13 cellular contexts compared by ENCODE assay signal in genomic region chr11:66846671-66847091, GRCh38. TPM values are rescaled to one million over a fixed set of nuclear protein-coding genes. Genes with fewer than 3 reads are reported as not detected.
A peak's percentile ranks its signal among the peaks of the same experiment; 100 is the strongest.
DNase-seq lines count a peak whose midpoint lies in the region; ATAC-seq, FAIRE-seq and TF ChIP-seq lines count a peak whose summit lies in the region.
"Had no signal": no experiment of that assay in that cellular context is flagged by ENCODE, and none has a peak within 500 bp of the region (broad histone marks: within the 10 kb centered on the region; RNA-seq: fewer than 3 reads in every experiment).

No MANE protein-coding gene starts in this region.

- SMC1A ChIA-PET in GM12878 (lab: Charles Lee; ENCODE audit: uncharacterized antibody, unreplicated experiment), result no interaction called here

- BruUV-seq in GM12878 (replicated peaks; lab: Mats Ljungman, UMichigan) (no TSS peak), HepG2 (replicated peaks; lab: Mats Ljungman, UMichigan) (no TSS peak)

- RAD21 ChIA-PET in GM12878 (lab: Charles Lee; ENCODE audit: unreplicated experiment), result no interaction called here

- H3K4me3 ChIP-seq in right cardiac atrium (ENCODE audit: low read length) (no peak overlapping the region), GM12878 (no peak overlapping the region), HepG2 (replicated peaks in 1 of 3; ENCODE audit: insufficient read depth in 1 of 3, low read depth in 2 of 3, low read length in 3 of 3) (no peak overlapping the region)
- H3K4me3 ChIP-seq: SJCRH30 had no signal

- TF ChIP-seq EP300 in GM12878 (IDR thresholded peaks at IDR 0.05; ENCODE audit: borderline replicate concordance in 1 of 2, control insufficient read depth in 1 of 2, low read depth in 2 of 2, low read length in 2 of 2) (no peak), HepG2 (IDR thresholded peaks at IDR 0.05; ENCODE audit: low read depth in 2 of 2, low read length in 2 of 2) (no peak), HepG2 (CRISPR knock-in tag; IDR thresholded peaks at IDR 0.05; ENCODE audit: borderline replicate concordance) (no peak)

- ATAC-seq in right cardiac atrium (no peak), Right ventricle myocardium superior (ENCODE audit: poor library complexity) (no peak), GM12878 (no peak), HepG2 (no peak), HG03139 (IDR thresholded peaks at IDR 0.05; ENCODE audit: unreplicated experiment) (no peak)

- intact Hi-C loops in right cardiac atrium (cut with DNase I) (no loop called here), Right ventricle myocardium superior (cut with DNase I) (no loop called here), GM12878 (cut with micrococcal nuclease; ENCODE audit: unreplicated experiment) (no loop called here), HepG2 (cut with micrococcal nuclease; ENCODE audit: unreplicated experiment) (no loop called here)

- POLR2A ChIA-PET in GM12878 (lab: Charles Lee), result interaction anchor here (5.5 kb wide), 1 partner anchor 9 kb away, joined by 49 read pairs; no protein-coding TSS in a partner anchor
- POLR2A ChIA-PET in HepG2 (lab: Yijun Ruan, JAX), result interaction anchor here (0.6 to 1.1 kb wide), 2 partner anchors 9 to 367 kb away, joined by 3 to 4 read pairs; partner anchors contain the start of gene DPP3

- H3K36me3 ChIP-seq in GM12878 (ENCODE audit: control insufficient read depth in 2 of 2, insufficient read depth in 2 of 2, low read length in 1 of 2) (peaks cover 2 to 4% of the 10 kb centered on the region in 2 experiments; a peak in 2 of 4 replicates), HepG2 (replicated peaks in 1 of 2; ENCODE audit: control insufficient read depth in 1 of 2, insufficient read depth in 2 of 2, low read length in 2 of 2) (peaks cover 21 to 51% of the 10 kb centered on the region in 2 experiments; a peak in 4 of 5 replicates)
- H3K36me3 ChIP-seq: SJCRH30 had no signal

- TF ChIP-seq RAD21 in GM12878 (IDR thresholded peaks at IDR 0.05; ENCODE audit: insufficient read depth, low read depth, low read length), result no peak
- no peak for TF ChIP-seq RAD21 in HepG2 (CRISPR knock-in tag; IDR thresholded peaks at IDR 0.05)

- CTCF ChIA-PET in GM12878 (lab: Yijun Ruan, JAX), result no interaction called here
- CTCF ChIA-PET in HepG2 (lab: Yijun Ruan, JAX; ENCODE audit: low intra/inter-chr PET ratio, low total read pairs), result no interaction called here

- H3K9me3 ChIP-seq in right cardiac atrium (ENCODE audit: control insufficient read depth, low read length), result no peaks in the 10 kb centered on the region
- no peaks in the 10 kb centered on the region for H3K9me3 ChIP-seq in GM12878 (replicated peaks; ENCODE audit: control insufficient read depth, insufficient read depth, low read length)
- H3K9me3 ChIP-seq in HepG2 (ENCODE audit: low read length), result no peaks in the 10 kb centered on the region
- H3K9me3 ChIP-seq: neutrophil, SJCRH30 had no signal

- H3K27ac ChIP-seq in right cardiac atrium (ENCODE audit: low read length) (no peak overlapping the region), GM12878 (ENCODE audit: control insufficient read depth, insufficient read depth) (no peak overlapping the region), HepG2 (ENCODE audit: extremely low read length, insufficient read depth, low read length) (no peak overlapping the region)
- H3K27ac ChIP-seq: neutrophil, SJCRH30 had no signal

- no peak overlapping the region for H3K4me2 ChIP-seq in GM12878 (ENCODE audit: control insufficient read depth, insufficient read depth)
- H3K4me2 ChIP-seq in HepG2 (ENCODE audit: low read depth, low read length), result no peak overlapping the region

- H3K9ac ChIP-seq in GM12878 (ENCODE audit: control insufficient read depth, insufficient read depth, low read length) (no peak overlapping the region), HepG2 (ENCODE audit: insufficient read depth, low read depth, low read length) (no peak overlapping the region)

- H3K4me1 ChIP-seq in right cardiac atrium (ENCODE audit: control insufficient read depth, insufficient read depth, low read length), result peaks cover 5% of the 10 kb centered on the region
- peaks cover 11% of the 10 kb centered on the region for H3K4me1 ChIP-seq in GM12878 (ENCODE audit: control insufficient read depth, insufficient read depth, low read length)
- peaks cover 23% of the 10 kb centered on the region for H3K4me1 ChIP-seq in HepG2 (ENCODE audit: insufficient read depth, low read length)
- H3K4me1 ChIP-seq: SJCRH30 had no signal

- H2AFZ ChIP-seq in GM12878 (ENCODE audit: control insufficient read depth, low read depth, low read length), result no peak overlapping the region
- H2AFZ ChIP-seq in HepG2 (ENCODE audit: low read length), result no peak overlapping the region

- no peaks in the 10 kb centered on the region for H3K27me3 ChIP-seq in right cardiac atrium (ENCODE audit: control insufficient read depth, insufficient read depth)
- H3K27me3 ChIP-seq in GM12878 (replicated peaks in 1 of 2; ENCODE audit: control insufficient read depth in 2 of 2, insufficient read depth in 2 of 2, low read length in 1 of 2), result no peaks in the 10 kb centered on the region
- H3K27me3 ChIP-seq in HepG2 (ENCODE audit: control insufficient read depth in 1 of 2, insufficient read depth in 2 of 2, low read length in 2 of 2), result no peaks in the 10 kb centered on the region; a peak in 1 of 5 replicates
- H3K27me3 ChIP-seq: neutrophil, SJCRH30 had no signal

- TF ChIP-seq POLR2A in GM12878 (IDR thresholded peaks at IDR 0.05; ENCODE audit: low read depth, low read length) (0 out of 2 replicates have a peak, but pooled peaks have one; percentile 31), HepG2 (IDR thresholded peaks at IDR 0.05; ENCODE audit: insufficient read depth in 1 of 2, low read depth in 2 of 2, low read length in 2 of 2) (peak in 1 of 2 experiments; percentile 29; a peak in 1 of 4 replicates)

- peaks cover 30% of the 10 kb centered on the region for H3K79me2 ChIP-seq in GM12878 (ENCODE audit: control insufficient read depth, insufficient read depth, low read length)
- peaks cover 26% of the 10 kb centered on the region for H3K79me2 ChIP-seq in HepG2 (ENCODE audit: insufficient read depth, low read length)

- WGBS in right cardiac atrium, result 83% methylated on average over 4 of the region's 4 CpGs
- WGBS in GM12878 (ENCODE audit: insufficient coverage, insufficient replicate concordance, low lambda C conversion rate, missing lambda C conversion rate), result 97% methylated on average over 4 of the region's 4 CpGs
- 93% methylated on average over 3 of the region's 4 CpGs for WGBS in HepG2 (ENCODE audit: low lambda C conversion rate)

- DNase-seq in right cardiac atrium (peak in 2 of 3 donors; percentile 17 to 49), Right ventricle myocardium superior (no peak), GM12878 (ENCODE audit: low read depth, low spot score) (no peak), HepG2 (ENCODE audit: low spot score) (no peak), ureter (ENCODE audit: low spot score) (peak; percentile 34), NCI-H526 treated with DMSO at 0.1 percent for 48 hours (lab: John Stamatoyannopoulos, UW) (no peak), NCI-H2196 treated with DMSO at 0.1 percent for 48 hours (lab: John Stamatoyannopoulos, UW; ENCODE audit: unreplicated experiment) (no peak)
- DNase-seq: DMS 273 treated with DMSO at 0.1 percent for 48 hours; mammary epithelial cell; NK-92 treated with Interleukin-12 subunit alpha and Interleukin-12 subunit beta, amount 100 ng/mL, for 24 hours; SJCRH30 had no signal

- in situ Hi-C loops in GM12878 (cut with MboI) (no loop called here), HepG2 (cut with HindIII; ENCODE audit: extremely low pct_ligation_motif_present, low pct_unique_long_range_greater_than_20kb) (loop anchor here (10.0 to 25.0 kb wide), 3 partner anchors 128 to 434 kb away; partner anchors contain the start of genes C11orf86, CTSF and NPAS4)

- H4K20me1 ChIP-seq in GM12878 (ENCODE audit: control insufficient read depth, insufficient read depth) (no peaks in the 10 kb centered on the region), HepG2 (ENCODE audit: insufficient read depth, low read length) (peaks cover 6% of the 10 kb centered on the region; the same call in 1 of the 2 replicates)

- FAIRE-seq in GM12878 (lab: Jason Lieb, UNC) (no peak), HepG2 (lab: Jason Lieb, UNC) (no peak)

- TF ChIP-seq CTCF in GM12878 (IDR thresholded peaks at IDR 0.05 in 2 of 3, conservative IDR thresholded peaks at IDR 0.05 in 1 of 3; ENCODE audit: control insufficient read depth in 2 of 3, extremely low read depth in 1 of 3, insufficient read depth in 1 of 3, low read depth in 3 of 3, low read length in 3 of 3) (no peak), HepG2 (CRISPR knock-in tag; IDR thresholded peaks at IDR 0.05) (no peak)

RNA-seq across cellular contexts. Expression of gene RCE1, which starts 3.4 kb away (rescaled TPM):
- 1 to 10 TPM; 5.3 to 9.4 (median 6.8) TPM for total RNA-seq in right cardiac atrium
- polyA plus RNA-seq in right cardiac atrium, result 4.8 TPM
- total RNA-seq in Right ventricle myocardium superior, result 6.2 TPM
- total RNA-seq in GM12878 (2013; cell fraction: nucleolus; rRNA removed), result 19.8 and 21.6 TPM in 2 replicates
- 30.6 and 32.9 TPM in 2 replicates for total RNA-seq in GM12878 (2014; rRNA removed)
- 9.0 and 9.2 TPM in 2 replicates for total RNA-seq in GM12878 (2014; rRNA removed; fragmentation: Illumina TruSeq; extraction: Trizol)
- total RNA-seq in GM12878 (2021), result 18.6 and 21.8 TPM in 2 replicates
- 9.0 TPM for polyA plus RNA-seq in GM12878 (2011; ENCODE audit: low read depth)
- 5.1 and 10.9 TPM in 2 replicates for polyA plus RNA-seq in GM12878 (2011; rRNA removed)
- polyA plus RNA-seq in GM12878 (2011; cell fraction: cytosol; rRNA removed), result 17.8 and 22.2 TPM in 2 replicates
- polyA plus RNA-seq in GM12878 (2011; cell fraction: nucleus; rRNA removed), result 39.3 and 41.6 TPM in 2 replicates
- 15.7 and 20.9 TPM in 2 replicates for polyA plus RNA-seq in GM12878 (2012)
- polyA plus RNA-seq in GM12878 (2014; fragmentation: Illumina TruSeq; extraction: Trizol), result 4.0 and 8.3 TPM in 2 replicates
- polyA plus RNA-seq in GM12878 (2014; fragmentation: Nextera tagmentation; extraction: Ambion mirVana), result 1 to 10 TPM in 1 of 2 experiments, under 1 TPM in 1; 0.79 to 2.0 TPM
- polyA plus RNA-seq in GM12878 (2014; rRNA removed), result 27.0 and 29.2 TPM in 2 replicates
- 10 to 100 TPM; 22.6 to 24.6 TPM for polyA plus RNA-seq in GM12878 (2016; fragmentation: Nextera tagmentation; extraction: Ambion mirVana)
- 8.5 and 10.6 TPM in 2 replicates for polyA minus RNA-seq in GM12878 (2011; rRNA and poly(A)+ RNA removed)
- 6.7 and 7.2 TPM in 2 replicates for polyA minus RNA-seq in GM12878 (2011; cell fraction: cytosol; rRNA and poly(A)+ RNA removed)
- 11.2 and 21.0 TPM in 2 replicates for polyA minus RNA-seq in GM12878 (2011; cell fraction: nucleus; rRNA and poly(A)+ RNA removed)
- total RNA-seq in HepG2 (2016; rRNA removed; fragmentation: Illumina TruSeq; extraction: Trizol), result 8.0 and 22.2 TPM in 2 replicates
- 5.3 and 5.8 TPM in 2 replicates for total RNA-seq in HepG2 (2016; cell fraction: cytosol; rRNA removed; fragmentation: Illumina TruSeq; extraction: Trizol; ENCODE audit: low read depth)
- total RNA-seq in HepG2 (2016; cell fraction: insoluble cytoplasmic fraction; rRNA removed; fragmentation: Illumina TruSeq; extraction: Trizol), result 8.3 and 23.5 TPM in 2 replicates
- 9.8 and 10.6 TPM in 2 replicates for total RNA-seq in HepG2 (2016; cell fraction: membrane; rRNA removed; fragmentation: Illumina TruSeq; extraction: Trizol)
- total RNA-seq in HepG2 (2016; cell fraction: nucleus; rRNA removed; fragmentation: Illumina TruSeq; extraction: Trizol), result 18.1 and 22.0 TPM in 2 replicates
- 22.4 and 29.3 TPM in 2 replicates for polyA plus RNA-seq in HepG2 (2011; rRNA removed)
- polyA plus RNA-seq in HepG2 (2011; cell fraction: cytosol; rRNA removed), result 18.4 and 29.0 TPM in 2 replicates
- polyA plus RNA-seq in HepG2 (2011; cell fraction: nucleus; rRNA removed), result 56.2 and 66.8 TPM in 2 replicates
- 14.4 and 22.1 TPM in 2 replicates for polyA plus RNA-seq in HepG2 (2012)
- polyA plus RNA-seq in HepG2 (2016; cell fraction: cytosol; fragmentation: Illumina TruSeq; extraction: Trizol; ENCODE audit: low read depth), result 5.7 and 6.5 TPM in 2 replicates
- polyA plus RNA-seq in HepG2 (2016; cell fraction: insoluble cytoplasmic fraction; fragmentation: Illumina TruSeq; extraction: Trizol; ENCODE audit: low read depth), result 9.5 and 11.9 TPM in 2 replicates
- polyA plus RNA-seq in HepG2 (2016; cell fraction: membrane; fragmentation: Illumina TruSeq; extraction: Trizol; ENCODE audit: low read depth), result 8.8 and 9.5 TPM in 2 replicates
- polyA plus RNA-seq in HepG2 (2016; cell fraction: nucleus; fragmentation: Illumina TruSeq; extraction: Trizol; ENCODE audit: insufficient read depth, low read depth), result 41.3 and 46.5 TPM in 2 replicates
- 40.2 and 41.8 TPM in 2 replicates for polyA minus RNA-seq in HepG2 (2011; rRNA and poly(A)+ RNA removed; ENCODE audit: low replicate concordance)
- polyA minus RNA-seq in HepG2 (2011; cell fraction: cytosol; rRNA and poly(A)+ RNA removed), result 11.0 and 11.1 TPM in 2 replicates
- 16.7 and 18.8 TPM in 2 replicates for polyA minus RNA-seq in HepG2 (2011; cell fraction: nucleus; rRNA and poly(A)+ RNA removed)
- 17.6 TPM for total RNA-seq in ureter

RNA-seq across cellular contexts. Expression of gene LRFN4, which starts 10.2 kb away (rescaled TPM):
- total RNA-seq in right cardiac atrium (10 to 100 TPM; 10.8 to 14.6 (median 11.6) TPM), Right ventricle myocardium superior (20.5 TPM), GM12878 (2014; rRNA removed) (26.4 and 33.9 TPM in 2 replicates), GM12878 (2014; rRNA removed; fragmentation: Illumina TruSeq; extraction: Trizol) (3.0 and 4.3 TPM in 2 replicates), GM12878 (2021) (39.2 and 43.8 TPM in 2 replicates), HepG2 (2016; rRNA removed; fragmentation: Illumina TruSeq; extraction: Trizol) (4.4 and 6.8 TPM in 2 replicates), ureter (18.3 TPM)
- polyA plus RNA-seq in right cardiac atrium (11.8 TPM), GM12878 (2011; rRNA removed) (1.7 and 5.5 TPM in 2 replicates), GM12878 (2014; fragmentation: Illumina TruSeq; extraction: Trizol) (0.06 and 0.66 TPM in 2 replicates), GM12878 (2014; fragmentation: Nextera tagmentation; extraction: Ambion mirVana) (under 1 TPM; 0.03 to 0.82 TPM), GM12878 (2014; rRNA removed) (30.5 and 38.5 TPM in 2 replicates), GM12878 (2016; fragmentation: Nextera tagmentation; extraction: Ambion mirVana) (1 to 10 TPM; 2.4 to 7.1 TPM), HepG2 (2011; rRNA removed) (1.3 and 2.4 TPM in 2 replicates)
- total RNA-seq in GM12878 (2013; cell fraction: nucleolus; rRNA removed), result 22.2 and 26.1 TPM in 2 replicates
- 1.1 TPM for polyA plus RNA-seq in GM12878 (2011; ENCODE audit: low read depth)
- polyA plus RNA-seq in GM12878 (2011; cell fraction: cytosol; rRNA removed), result 10.3 and 23.4 TPM in 2 replicates
- polyA plus RNA-seq in GM12878 (2011; cell fraction: nucleus; rRNA removed), result 73.5 and 75.4 TPM in 2 replicates
- 6.2 and 6.6 TPM in 2 replicates for polyA plus RNA-seq in GM12878 (2012)
- 2.6 and 8.9 TPM in 2 replicates for polyA minus RNA-seq in GM12878 (2011; rRNA and poly(A)+ RNA removed)
- 7.7 and 9.0 TPM in 2 replicates for polyA minus RNA-seq in GM12878 (2011; cell fraction: cytosol; rRNA and poly(A)+ RNA removed)
- 8.9 and 15.4 TPM in 2 replicates for polyA minus RNA-seq in GM12878 (2011; cell fraction: nucleus; rRNA and poly(A)+ RNA removed)
- total RNA-seq in HepG2 (2016; cell fraction: cytosol; rRNA removed; fragmentation: Illumina TruSeq; extraction: Trizol; ENCODE audit: low read depth), result 1.1 TPM in 2 replicates
- 3.5 and 6.4 TPM in 2 replicates for total RNA-seq in HepG2 (2016; cell fraction: insoluble cytoplasmic fraction; rRNA removed; fragmentation: Illumina TruSeq; extraction: Trizol)
- total RNA-seq in HepG2 (2016; cell fraction: membrane; rRNA removed; fragmentation: Illumina TruSeq; extraction: Trizol), result 4.1 and 5.5 TPM in 2 replicates
- total RNA-seq in HepG2 (2016; cell fraction: nucleus; rRNA removed; fragmentation: Illumina TruSeq; extraction: Trizol), result 2.9 and 5.5 TPM in 2 replicates
- polyA plus RNA-seq in HepG2 (2011; cell fraction: cytosol; rRNA removed), result 1.7 and 3.3 TPM in 2 replicates
- polyA plus RNA-seq in HepG2 (2011; cell fraction: nucleus; rRNA removed), result 7.1 and 9.6 TPM in 2 replicates
- polyA plus RNA-seq in HepG2 (2012), result 1.2 and 2.5 TPM in 2 replicates
- 1.4 and 1.5 TPM in 2 replicates for polyA plus RNA-seq in HepG2 (2016; cell fraction: cytosol; fragmentation: Illumina TruSeq; extraction: Trizol; ENCODE audit: low read depth)
- 3.8 and 4.4 TPM in 2 replicates for polyA plus RNA-seq in HepG2 (2016; cell fraction: insoluble cytoplasmic fraction; fragmentation: Illumina TruSeq; extraction: Trizol; ENCODE audit: low read depth)
- polyA plus RNA-seq in HepG2 (2016; cell fraction: membrane; fragmentation: Illumina TruSeq; extraction: Trizol; ENCODE audit: low read depth), result 3.3 and 4.1 TPM in 2 replicates
- 7.3 and 8.5 TPM in 2 replicates for polyA plus RNA-seq in HepG2 (2016; cell fraction: nucleus; fragmentation: Illumina TruSeq; extraction: Trizol; ENCODE audit: insufficient read depth, low read depth)
- polyA minus RNA-seq in HepG2 (2011; rRNA and poly(A)+ RNA removed; ENCODE audit: low replicate concordance), result 3.9 and 38.9 TPM in 2 replicates
- polyA minus RNA-seq in HepG2 (2011; cell fraction: cytosol; rRNA and poly(A)+ RNA removed), result 2.7 and 3.0 TPM in 2 replicates
- polyA minus RNA-seq in HepG2 (2011; cell fraction: nucleus; rRNA and poly(A)+ RNA removed), result 1.1 and 1.5 TPM in 2 replicates

Comparison
In these comparisons a context has a peak if more than half of its experiments do, and no peak if none do; other contexts are left out.
1. DNase-seq: peak in right cardiac atrium (2 of 3) and ureter (single experiment); none in Right ventricle myocardium superior (single experiment), GM12878 (single experiment), HepG2 (single experiment), NCI-H526 treated with DMSO at 0.1 percent for 48 hours (single experiment) and NCI-H2196 treated with DMSO at 0.1 percent for 48 hours (single experiment).